1 cellular context compared by ENCODE assay signal in the genomic region with DNA sequence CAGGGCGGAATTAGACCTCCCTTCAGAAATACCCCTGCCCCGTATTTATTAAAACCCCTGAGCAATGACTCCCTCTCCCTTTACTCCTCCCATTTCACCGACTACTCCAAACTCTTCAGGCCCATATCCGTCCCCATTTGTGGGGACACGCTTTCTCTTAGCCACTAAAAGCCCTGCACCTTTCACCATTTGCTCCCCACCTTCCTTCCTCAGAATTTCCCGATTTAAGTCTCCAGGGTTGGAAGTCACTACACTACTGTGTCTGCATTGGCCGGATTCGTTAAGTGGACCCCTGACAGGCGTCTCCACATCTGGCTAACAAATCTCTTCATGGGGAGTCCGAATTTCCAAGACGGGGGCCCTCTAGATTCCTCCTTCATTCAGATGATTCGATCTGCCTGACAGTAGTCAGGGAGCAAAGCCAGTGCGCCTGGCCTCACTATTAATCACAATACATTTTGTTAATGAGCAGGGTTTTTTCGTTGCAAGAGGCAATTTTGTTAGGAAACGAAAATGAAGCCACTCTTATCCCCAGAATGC.
TF ChIP-seq lines count a peak whose summit lies in the region.

No MANE protein-coding gene starts in this region.

TF ChIP-seq in GM12878, 131 proteins besides CTCF, POLR2A, EP300 and RAD21:
- TF ChIP-seq, protein P1, sequence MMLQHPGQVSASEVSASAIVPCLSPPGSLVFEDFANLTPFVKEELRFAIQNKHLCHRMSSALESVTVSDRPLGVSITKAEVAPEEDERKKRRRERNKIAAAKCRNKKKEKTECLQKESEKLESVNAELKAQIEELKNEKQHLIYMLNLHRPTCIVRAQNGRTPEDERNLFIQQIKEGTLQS (IDR thresholded peaks at IDR 0.05; ENCODE audit: borderline replicate concordance, extremely low read depth, low read depth, low read length) = no peak
- TF ChIP-seq, protein P2, sequence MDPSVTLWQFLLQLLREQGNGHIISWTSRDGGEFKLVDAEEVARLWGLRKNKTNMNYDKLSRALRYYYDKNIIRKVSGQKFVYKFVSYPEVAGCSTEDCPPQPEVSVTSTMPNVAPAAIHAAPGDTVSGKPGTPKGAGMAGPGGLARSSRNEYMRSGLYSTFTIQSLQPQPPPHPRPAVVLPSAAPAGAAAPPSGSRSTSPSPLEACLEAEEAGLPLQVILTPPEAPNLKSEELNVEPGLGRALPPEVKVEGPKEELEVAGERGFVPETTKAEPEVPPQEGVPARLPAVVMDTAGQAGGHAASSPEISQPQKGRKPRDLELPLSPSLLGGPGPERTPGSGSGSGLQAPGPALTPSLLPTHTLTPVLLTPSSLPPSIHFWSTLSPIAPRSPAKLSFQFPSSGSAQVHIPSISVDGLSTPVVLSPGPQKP (IDR thresholded peaks at IDR 0.05; ENCODE audit: low read depth, low read length) = no peak
- TF ChIP-seq RUNX3 (IDR thresholded peaks at IDR 0.05; ENCODE audit: low read length) = no peak
- TF ChIP-seq, protein P3, sequence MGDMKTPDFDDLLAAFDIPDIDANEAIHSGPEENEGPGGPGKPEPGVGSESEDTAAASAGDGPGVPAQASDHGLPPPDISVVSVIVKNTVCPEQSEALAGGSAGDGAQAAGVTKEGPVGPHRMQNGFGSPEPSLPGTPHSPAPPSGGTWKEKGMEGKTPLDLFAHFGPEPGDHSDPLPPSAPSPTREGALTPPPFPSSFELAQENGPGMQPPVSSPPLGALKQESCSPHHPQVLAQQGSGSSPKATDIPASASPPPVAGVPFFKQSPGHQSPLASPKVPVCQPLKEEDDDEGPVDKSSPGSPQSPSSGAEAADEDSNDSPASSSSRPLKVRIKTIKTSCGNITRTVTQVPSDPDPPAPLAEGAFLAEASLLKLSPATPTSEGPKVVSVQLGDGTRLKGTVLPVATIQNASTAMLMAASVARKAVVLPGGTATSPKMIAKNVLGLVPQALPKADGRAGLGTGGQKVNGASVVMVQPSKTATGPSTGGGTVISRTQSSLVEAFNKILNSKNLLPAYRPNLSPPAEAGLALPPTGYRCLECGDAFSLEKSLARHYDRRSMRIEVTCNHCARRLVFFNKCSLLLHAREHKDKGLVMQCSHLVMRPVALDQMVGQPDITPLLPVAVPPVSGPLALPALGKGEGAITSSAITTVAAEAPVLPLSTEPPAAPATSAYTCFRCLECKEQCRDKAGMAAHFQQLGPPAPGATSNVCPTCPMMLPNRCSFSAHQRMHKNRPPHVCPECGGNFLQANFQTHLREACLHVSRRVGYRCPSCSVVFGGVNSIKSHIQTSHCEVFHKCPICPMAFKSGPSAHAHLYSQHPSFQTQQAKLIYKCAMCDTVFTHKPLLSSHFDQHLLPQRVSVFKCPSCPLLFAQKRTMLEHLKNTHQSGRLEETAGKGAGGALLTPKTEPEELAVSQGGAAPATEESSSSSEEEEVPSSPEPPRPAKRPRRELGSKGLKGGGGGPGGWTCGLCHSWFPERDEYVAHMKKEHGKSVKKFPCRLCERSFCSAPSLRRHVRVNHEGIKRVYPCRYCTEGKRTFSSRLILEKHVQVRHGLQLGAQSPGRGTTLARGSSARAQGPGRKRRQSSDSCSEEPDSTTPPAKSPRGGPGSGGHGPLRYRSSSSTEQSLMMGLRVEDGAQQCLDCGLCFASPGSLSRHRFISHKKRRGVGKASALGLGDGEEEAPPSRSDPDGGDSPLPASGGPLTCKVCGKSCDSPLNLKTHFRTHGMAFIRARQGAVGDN (IDR thresholded peaks at IDR 0.05) = no peak
- no peak for TF ChIP-seq NFXL1 (IDR thresholded peaks at IDR 0.05; ENCODE audit: borderline replicate concordance)
- no peak for TF ChIP-seq MTA3 (IDR thresholded peaks at IDR 0.05; ENCODE audit: borderline replicate concordance, low read length)
- no peak for TF ChIP-seq ZSCAN29 (IDR thresholded peaks at IDR 0.05)
- TF ChIP-seq POLR2AphosphoS2 (IDR thresholded peaks at IDR 0.05; ENCODE audit: low read depth, low read length) = no peak
- no peak for TF ChIP-seq RAD51 (IDR thresholded peaks at IDR 0.05)
- no peak for TF ChIP-seq SP1 (IDR thresholded peaks at IDR 0.05; ENCODE audit: low read depth, low read length)
- no peak for TF ChIP-seq FOXK2 (IDR thresholded peaks at IDR 0.05)
